12 cellular contexts compared by ENCODE assay signal in genomic region chr17:38850374-38850773, GRCh38. TPM values are rescaled to one million over a fixed set of nuclear protein-coding genes. Genes with fewer than 3 reads are reported as not detected.
DNase-seq lines count a peak whose midpoint lies in the region; ATAC-seq and TF ChIP-seq lines count a peak whose summit lies in the region.
"Had no signal": no experiment of that assay in that cellular context is flagged by ENCODE, and none has a peak within 500 bp of the region (broad histone marks: within the 10 kb centered on the region; RNA-seq: fewer than 3 reads in every experiment).

No MANE protein-coding gene starts in this region.

- H4K20me1 ChIP-seq in DOHH2 (ENCODE audit: control insufficient read depth, insufficient read depth, low read depth, low read length) = peaks cover 38% of the 10 kb centered on the region

- H3K79me2 ChIP-seq in DOHH2 (ENCODE audit: control insufficient read depth, low read length) = peaks cover 34% of the 10 kb centered on the region

- no peaks in the 10 kb centered on the region for H3K9me2 ChIP-seq in DOHH2 (replicated peaks; ENCODE audit: control insufficient read depth, low read length)

- no peaks in the 10 kb centered on the region for H3K27me3 ChIP-seq in DOHH2 (ENCODE audit: control insufficient read depth, low read length)
- no peaks in the 10 kb centered on the region for H3K27me3 ChIP-seq in MG63
- H3K27me3 ChIP-seq in brain microvascular endothelial cell (replicated peaks) = no peaks in the 10 kb centered on the region

- peak overlapping the region; percentile 85; the same call in 1 of the 2 replicates for H3K4me3 ChIP-seq in DOHH2 (ENCODE audit: low read length)
- peak overlapping the region; percentile 87; the same call in 1 of the 2 replicates for H3K4me3 ChIP-seq in MG63
- H3K4me3 ChIP-seq in brain microvascular endothelial cell (ENCODE audit: low read depth, low read length) = peak overlapping the region; percentile 96

- in situ Hi-C loops in brain microvascular endothelial cell (cut with HindIII; ENCODE audit: low pct_ligation_motif_present, low sequenced_read_pairs) = no loop called here

- no peaks in the 10 kb centered on the region for H3K9me3 Mint-ChIP-seq in nephron progenitor cell

- H3K27me3 Mint-ChIP-seq in nephron progenitor cell (ENCODE audit: low read depth, poor library complexity) = no peaks in the 10 kb centered on the region

- no peak for ATAC-seq in GM18858 (IDR thresholded peaks at IDR 0.05; ENCODE audit: unreplicated experiment)
- ATAC-seq in HG03354 (IDR thresholded peaks at IDR 0.05; ENCODE audit: poor library complexity, severe bottlenecking, unreplicated experiment) = no peak

- peak overlapping the region; percentile 41 for H3K27ac Mint-ChIP-seq in nephron progenitor cell

- peak overlapping the region; percentile 99 for H3K4me3 Mint-ChIP-seq in nephron progenitor cell

- H3K9me3 ChIP-seq in DOHH2 (ENCODE audit: control insufficient read depth, insufficient read depth, low read length) (no peaks in the 10 kb centered on the region), MG63 (no peaks in the 10 kb centered on the region)

- peak overlapping the region; percentile 75 for H3K4me2 ChIP-seq in DOHH2 (ENCODE audit: low read length)

- peaks cover 76% of the 10 kb centered on the region for H3K36me3 Mint-ChIP-seq in nephron progenitor cell (ENCODE audit: low read depth)

- H3K4me1 Mint-ChIP-seq in nephron progenitor cell = peaks cover 40% of the 10 kb centered on the region

- peaks cover 62% of the 10 kb centered on the region for H3K36me3 ChIP-seq in DOHH2 (ENCODE audit: control insufficient read depth, low read length)
- peaks cover 68% of the 10 kb centered on the region for H3K36me3 ChIP-seq in MG63
- H3K36me3 ChIP-seq in brain microvascular endothelial cell (replicated peaks) = peaks cover 69% of the 10 kb centered on the region

- peaks cover 73% of the 10 kb centered on the region for H3F3A ChIP-seq in DOHH2 (ENCODE audit: control insufficient read depth, insufficient read depth)

- DNase-seq in MG63 = no peak
- DNase-seq in brain microvascular endothelial cell = no peak
- DNase-seq in nephron progenitor cell = no peak
- DNase-seq in NCI-H146 (lab: John Stamatoyannopoulos, UW) = no peak
- DNase-seq in occipital lobe (lab: John Stamatoyannopoulos, UW) = no peak
- DNase-seq: anterior cingulate cortex, erythroblast, NCI-H2081 treated with DMSO at 0.1 percent for 48 hours, WERI-Rb-1 had no signal

- H3K4me1 ChIP-seq in DOHH2 (ENCODE audit: control insufficient read depth, low read length) = peaks cover 29% of the 10 kb centered on the region

- TF ChIP-seq CTCF in DOHH2 (IDR thresholded peaks at IDR 0.05; ENCODE audit: low read depth, low read length, poor library complexity, severe bottlenecking) (no peak), brain microvascular endothelial cell (IDR thresholded peaks at IDR 0.05; ENCODE audit: low read depth, low read length, missing control alignments) (no peak), nephron progenitor cell (IDR thresholded peaks at IDR 0.05) (no peak)

- H3K27ac ChIP-seq in DOHH2 (ENCODE audit: low read depth, low read length) (no peak overlapping the region), brain microvascular endothelial cell (no peak overlapping the region)
- H3K27ac ChIP-seq: WERI-Rb-1 had no signal

RNA-seq across cellular contexts. Expression of gene RPL23, which starts 3.1 kb away (rescaled TPM):
- 2,314 and 3,514 TPM in 2 replicates for total RNA-seq in MG63 (2014; rRNA removed; shearing (Covaris generic); ENCODE audit: low replicate concordance)
- total RNA-seq in occipital lobe = 1,678 TPM

RNA-seq across cellular contexts. Expression of gene LASP1, which starts 19.5 kb away (rescaled TPM):
- 228 and 323 TPM in 2 replicates for total RNA-seq in MG63 (2014; rRNA removed; shearing (Covaris generic); ENCODE audit: low replicate concordance)
- total RNA-seq in occipital lobe = 49.4 TPM

RNA-seq across cellular contexts. Expression of gene CWC25, which starts 25.3 kb away (rescaled TPM):
- total RNA-seq in MG63 (2014; rRNA removed; shearing (Covaris generic); ENCODE audit: low replicate concordance) = 19.2 and 21.3 TPM in 2 replicates
- total RNA-seq in occipital lobe = 7.8 TPM

RNA-seq across cellular contexts. Expression of gene PIP4K2B, which starts 51.0 kb away (rescaled TPM):
- total RNA-seq in MG63 (2014; rRNA removed; shearing (Covaris generic); ENCODE audit: low replicate concordance) = 49.1 and 73.8 TPM in 2 replicates
- total RNA-seq in occipital lobe = 166 TPM
